ENCODE assay signal across 9 cellular contexts in genomic region chr6:19749722-19750121, GRCh38.
"Had no signal": no experiment of that assay in that cellular context is flagged by ENCODE, and none has a peak within 500 bp of the region (broad histone marks: within the 10 kb centered on the region; RNA-seq: fewer than 3 reads in every experiment).

No MANE protein-coding gene starts in this region.

- H3K36me3 Mint-ChIP-seq: IgD-negative memory B cell had no signal

- H3K27me3 Mint-ChIP-seq: IgD-negative memory B cell had no signal

- H3K9ac ChIP-seq: GM23248 had no signal

- H3K9me3 Mint-ChIP-seq: HFFc6 had no signal

- DNase-seq: GOT3, H9, HFFc6, KG1 had no signal

- FAIRE-seq: H54 had no signal

- H3K4me3 ChIP-seq: GM23248 had no signal

- H2AFZ ChIP-seq: GM23248 had no signal

- H3K4me3 Mint-ChIP-seq: H9, HFFc6, IgD-negative memory B cell had no signal

- ATAC-seq: HCT116 had no signal

- H3K27ac Mint-ChIP-seq: H9, HFFc6, IgD-negative memory B cell had no signal

- H3K27ac ChIP-seq: GM23248, HL-60 had no signal
